ENCODE assay signal across 22 cellular contexts in genomic region chr17:66018786-66019185, GRCh38.
DNase-seq lines count a peak whose midpoint lies in the region; ATAC-seq, FAIRE-seq and TF ChIP-seq lines count a peak whose summit lies in the region.
"Had no signal": no experiment of that assay in that cellular context is flagged by ENCODE, and none has a peak within 500 bp of the region (broad histone marks: within the 10 kb centered on the region; RNA-seq: fewer than 3 reads in every experiment).

No MANE protein-coding gene starts in this region.

- FAIRE-seq in H54 (lab: Jason Lieb, UNC) = peak; percentile 64
- FAIRE-seq in urothelium cell line (lab: Jason Lieb, UNC) = peak; percentile 72

- no peak for ATAC-seq in GM18861 (IDR thresholded peaks at IDR 0.05; ENCODE audit: unreplicated experiment)
- no peak for ATAC-seq in GM18520 (IDR thresholded peaks at IDR 0.05; ENCODE audit: unreplicated experiment)
- ATAC-seq: left lobe of liver; sciatic nerve; stimulated activated memory B cell treated with anti-CD40 and anti-IgM and Interleukin-4, amounts not matched to agents 10 μg/mL and 1 μg/mL and 100 μg/mL, for 72 hours had no signal

- TF ChIP-seq POLR2A in H54 (IDR thresholded peaks at IDR 0.05; ENCODE audit: low read depth, low read length) = no peak

- DNase-seq in H54 (ENCODE audit: insufficient read length, low spot score) (no peak), NCI-H2029 (lab: John Stamatoyannopoulos, UW) (peak; percentile 11), NCI-H774 (lab: John Stamatoyannopoulos, UW) (peak; percentile 38), urothelium cell line (ENCODE audit: low spot score) (no peak), COLO829 (ENCODE audit: low spot score) (no peak)
- DNase-seq: activated CD4-positive, alpha-beta T cell treated with anti-CD3 and anti-CD28 coated beads for 4 hours; activated CD8-positive, alpha-beta memory T cell treated with anti-CD3 and anti-CD28 coated beads for 24 hours; activated effector memory CD4-positive, alpha-beta T cell treated with Interleukin-2 at 50 U/mL for 16 hours; activated naive CD8-positive, alpha-beta T cell treated with anti-CD3 and anti-CD28 coated beads for 36 hours; aorta; mesendoderm; NCI-H2171 treated with DMSO at 0.1 percent for 48 hours; NK-92 treated with Interleukin-12 subunit alpha and Interleukin-12 subunit beta, amount 100 ng/mL, for 24 hours; PC-9; Right ventricle myocardium superior; stimulated activated CD4-positive, alpha-beta T cell treated with anti-CD3 and anti-CD28 coated beads, Interleukin-4, amount 100 ng/mL, for 24 hours; substantia nigra had no signal

Comparison
In these comparisons a context has a peak if more than half of its experiments do, and no peak if none do; other contexts are left out.
1. DNase-seq: peak in NCI-H2029 (single experiment) and NCI-H774 (single experiment); none in H54 (single experiment), urothelium cell line (single experiment) and COLO829 (single experiment).